ENCODE assay signal across 25 cellular contexts in the genomic region with DNA sequence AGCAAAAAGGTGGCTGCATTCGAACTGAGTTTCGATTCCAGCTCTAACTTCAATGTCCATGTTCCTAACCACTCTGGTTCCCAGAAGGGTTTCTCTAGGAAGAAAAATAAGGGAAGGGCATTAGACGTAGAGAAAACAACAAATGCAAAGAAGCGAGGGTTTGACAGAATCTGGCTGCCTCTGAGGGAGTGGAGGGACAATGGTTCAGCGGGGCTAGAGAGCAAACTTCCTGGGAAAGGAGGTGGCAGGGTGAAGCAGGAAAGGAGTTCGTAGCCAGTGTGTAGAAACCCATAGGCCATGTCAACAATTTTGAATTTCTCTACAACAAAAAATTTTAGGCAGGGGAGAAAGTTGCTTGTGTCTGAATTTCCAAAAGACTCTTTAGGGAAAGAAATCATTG. TPM values are rescaled to one million over a fixed set of nuclear protein-coding genes. Genes with fewer than 3 reads are reported as not detected.
DNase-seq lines count a peak whose midpoint lies in the region; ATAC-seq and TF ChIP-seq lines count a peak whose summit lies in the region.
"Had no signal": no experiment of that assay in that cellular context is flagged by ENCODE, and none has a peak within 500 bp of the region (broad histone marks: within the 10 kb centered on the region; RNA-seq: fewer than 3 reads in every experiment).

No MANE protein-coding gene starts in this region.

- H4K91ac ChIP-seq in H9 (ENCODE audit: insufficient read length, low read depth, low read length) = no peak overlapping the region

- no peak overlapping the region for H3K27ac ChIP-seq in H9 (ENCODE audit: insufficient read length, low read depth, low read length)
- H3K27ac ChIP-seq: A549, KMS-11, SK-N-MC had no signal

- H4K8ac ChIP-seq in H9 (replicated peaks; ENCODE audit: insufficient read length, low read depth, low read length) = no peak overlapping the region

- no peak overlapping the region for H2BK5ac ChIP-seq in H9 (ENCODE audit: insufficient read length, low read length)

- peaks cover 0 to 2% (median 0%) of the 10 kb centered on the region in 7 donors for H3K9me3 Mint-ChIP-seq in CD14-positive monocyte
- H3K9me3 Mint-ChIP-seq in H9 = peaks cover 0 to 1% of the 10 kb centered on the region in 2 experiments; a peak in 2 of 5 replicates
- H3K9me3 Mint-ChIP-seq in activated T-helper 1 cell treated with anti-CD3 and anti-CD28 coated beads, Interleukin-12 subunit alpha, Interleukin-12 subunit beta, Interleukin-2, Interleukin-4 antibody, amounts not matched to agents 30 ng/mL and 10 ng/mL and 1 ng/mL, durations not matched to agents 14 hours and 24 hours and 36 hours = peaks cover 4% of the 10 kb centered on the region
- no peaks in the 10 kb centered on the region for H3K9me3 Mint-ChIP-seq in nephron progenitor cell
- H3K9me3 Mint-ChIP-seq: CD8-positive, alpha-beta T cell had no signal

- H3K4me2 ChIP-seq in H9 (ENCODE audit: insufficient read depth, insufficient read length, low read length) = no peak overlapping the region
- H3K4me2 ChIP-seq: A549, KMS-11 had no signal

- ATAC-seq in HG03039 (IDR thresholded peaks at IDR 0.05; ENCODE audit: unreplicated experiment) (no peak), HG02973 (IDR thresholded peaks at IDR 0.05; ENCODE audit: unreplicated experiment) (no peak)
- ATAC-seq: A549; CD8-positive, alpha-beta T cell had no signal

- peaks cover 0 to 4% (median 4%) of the 10 kb centered on the region in 3 donors for H3K27me3 Mint-ChIP-seq in CD14-positive monocyte (ENCODE audit: low read depth in 3 of 3)
- peaks cover 1% of the 10 kb centered on the region; the same call in 1 of the 2 replicates for H3K27me3 Mint-ChIP-seq in H9 (ENCODE audit: low read depth)
- H3K27me3 Mint-ChIP-seq in activated T-helper 1 cell treated with anti-CD3 and anti-CD28 coated beads, Interleukin-12 subunit alpha, Interleukin-12 subunit beta, Interleukin-2, Interleukin-4 antibody, amounts not matched to agents 30 ng/mL and 10 ng/mL and 1 ng/mL, durations not matched to agents 14 hours and 24 hours and 36 hours (ENCODE audit: insufficient read depth) = peaks cover 6% of the 10 kb centered on the region
- peaks cover 3% of the 10 kb centered on the region for H3K27me3 Mint-ChIP-seq in nephron progenitor cell (ENCODE audit: low read depth, poor library complexity)

- no peaks in the 10 kb centered on the region for H3K79me1 ChIP-seq in H9 (ENCODE audit: insufficient read depth, low read depth, low read length, poor library complexity, severe bottlenecking)

- H2AFZ ChIP-seq in H9 (ENCODE audit: low read length) = peak overlapping the region; percentile 91

- no peak for TF ChIP-seq CTCF in CD14-positive monocyte (IDR thresholded peaks at IDR 0.05)
- no peak for TF ChIP-seq CTCF in H9 (conservative IDR thresholded peaks at IDR 0.05)
- no peak for TF ChIP-seq CTCF in nephron progenitor cell (IDR thresholded peaks at IDR 0.05)

- H4K20me1 ChIP-seq in H9 (ENCODE audit: control insufficient read depth, insufficient read depth, insufficient read length) = no peaks in the 10 kb centered on the region

- H3K56ac ChIP-seq in H9 (ENCODE audit: insufficient read length, low read depth, low read length) = no peak overlapping the region

- H3K4me3 Mint-ChIP-seq in CD14-positive monocyte = no peak overlapping the region
- H3K4me3 Mint-ChIP-seq in H9 = no peak overlapping the region
- no peak overlapping the region for H3K4me3 Mint-ChIP-seq in activated T-helper 1 cell treated with anti-CD3 and anti-CD28 coated beads, Interleukin-12 subunit alpha, Interleukin-12 subunit beta, Interleukin-2, Interleukin-4 antibody, amounts not matched to agents 30 ng/mL and 10 ng/mL and 1 ng/mL, durations not matched to agents 14 hours and 24 hours and 36 hours
- H3K4me3 Mint-ChIP-seq in nephron progenitor cell = no peak overlapping the region
- H3K4me3 Mint-ChIP-seq: CD8-positive, alpha-beta T cell had no signal

- no peak overlapping the region for H2BK12ac ChIP-seq in H9 (ENCODE audit: insufficient read length, low read depth, low read length)

- H3K9me3 ChIP-seq in H9 (ENCODE audit: control insufficient read depth, low read depth, low read length) = no peaks in the 10 kb centered on the region
- H3K9me3 ChIP-seq: A549, Caco-2 had no signal

- no peak overlapping the region for H3K18ac ChIP-seq in H9 (ENCODE audit: insufficient read length, low read depth, low read length)

- intact Hi-C loops in CD14-positive monocyte (cut with micrococcal nuclease) = no loop called here
- intact Hi-C loops in activated T-helper 1 cell treated with anti-CD3 and anti-CD28 coated beads, Interleukin-12 subunit alpha, Interleukin-12 subunit beta, Interleukin-2, Interleukin-4 antibody, amounts not matched to agents 30 ng/mL and 10 ng/mL and 1 ng/mL, durations not matched to agents 14 hours and 24 hours and 36 hours (cut with micrococcal nuclease) = no loop called here

- no peak for DNase-seq in CD14-positive monocyte (ENCODE audit: low spot score)
- DNase-seq in H9 = no peak
- DNase-seq in activated T-helper 1 cell treated with anti-CD3 and anti-CD28 coated beads, Interleukin-12 subunit alpha, Interleukin-12 subunit beta, Interleukin-2, Interleukin-4 antibody, amounts not matched to agents 30 ng/mL and 10 ng/mL and 1 ng/mL, durations not matched to agents 14 hours and 24 hours and 36 hours (ENCODE audit: low spot score) = no peak
- no peak for DNase-seq in nephron progenitor cell
- DNase-seq in DMS 273 (lab: John Stamatoyannopoulos, UW; ENCODE audit: unreplicated experiment) = no peak
- DNase-seq: C1 segment of cervical spinal cord; Caco-2; CD8-positive, alpha-beta T cell; DMS 273 treated with DMSO at 0.1 percent for 48 hours; DMS79; GF-D8; IMR-90; NCI-H1048; NCI-H1417; NCI-H1694 treated with DMSO at 0.1 percent for 48 hours; NCI-H2081; NCI-H2227 treated with DMSO at 0.1 percent for 48 hours; NCI-H526 treated with DMSO at 0.1 percent for 48 hours; SIG-M5; SW 1271 had no signal

- H3K27ac Mint-ChIP-seq in CD14-positive monocyte (peak overlapping the region in 4 of 7 donors; percentile 58 to 81 (median 69)), H9 (peak overlapping the region in 2 of 3 experiments; percentile 24 to 76; a peak in 2 of 7 replicates), nephron progenitor cell (peak overlapping the region; percentile 23)
- peak overlapping the region; percentile 42 for H3K27ac Mint-ChIP-seq in activated T-helper 1 cell treated with anti-CD3 and anti-CD28 coated beads, Interleukin-12 subunit alpha, Interleukin-12 subunit beta, Interleukin-2, Interleukin-4 antibody, amounts not matched to agents 30 ng/mL and 10 ng/mL and 1 ng/mL, durations not matched to agents 14 hours and 24 hours and 36 hours
- H3K27ac Mint-ChIP-seq: CD8-positive, alpha-beta T cell had no signal

- no peak overlapping the region for H2BK20ac ChIP-seq in H9 (ENCODE audit: low read depth, low read length, poor library complexity, severe bottlenecking)

- no peak overlapping the region for H4K5ac ChIP-seq in H9 (ENCODE audit: insufficient read length, low read depth, low read length)

- H3K23ac ChIP-seq in H9 (ENCODE audit: insufficient read length, low read depth, low read length) = no peak overlapping the region

- no peak overlapping the region for H2BK120ac ChIP-seq in H9 (ENCODE audit: low read depth, low read length, poor library complexity, severe bottlenecking)

- H3K36me3 Mint-ChIP-seq in CD14-positive monocyte = peaks cover 0 to 2% of the 10 kb centered on the region in 2 donors
- H3K36me3 Mint-ChIP-seq in H9 (ENCODE audit: insufficient read depth in 1 of 3, low read depth in 3 of 3) = no peaks in the 10 kb centered on the region
- no peaks in the 10 kb centered on the region for H3K36me3 Mint-ChIP-seq in activated T-helper 1 cell treated with anti-CD3 and anti-CD28 coated beads, Interleukin-12 subunit alpha, Interleukin-12 subunit beta, Interleukin-2, Interleukin-4 antibody, amounts not matched to agents 30 ng/mL and 10 ng/mL and 1 ng/mL, durations not matched to agents 14 hours and 24 hours and 36 hours (ENCODE audit: low read depth)
- H3K36me3 Mint-ChIP-seq in nephron progenitor cell (ENCODE audit: low read depth) = no peaks in the 10 kb centered on the region
- H3K36me3 Mint-ChIP-seq: CD8-positive, alpha-beta T cell had no signal

- H2AK5ac ChIP-seq in H9 (ENCODE audit: insufficient read length, low read length) = no peak overlapping the region

- H3K79me2 ChIP-seq in H9 (ENCODE audit: insufficient read depth, low read length) = no peaks in the 10 kb centered on the region

- no peaks in the 10 kb centered on the region; the same call in 1 of the 2 replicates for H3K4me1 ChIP-seq in H9 (ENCODE audit: insufficient read depth, low read length)
- H3K4me1 ChIP-seq: A549, Caco-2 had no signal

- H3K4me1 Mint-ChIP-seq in CD14-positive monocyte = peaks cover 21% of the 10 kb centered on the region
- peaks cover 14 to 19% of the 10 kb centered on the region in 2 experiments for H3K4me1 Mint-ChIP-seq in H9
- peaks cover 10% of the 10 kb centered on the region for H3K4me1 Mint-ChIP-seq in activated T-helper 1 cell treated with anti-CD3 and anti-CD28 coated beads, Interleukin-12 subunit alpha, Interleukin-12 subunit beta, Interleukin-2, Interleukin-4 antibody, amounts not matched to agents 30 ng/mL and 10 ng/mL and 1 ng/mL, durations not matched to agents 14 hours and 24 hours and 36 hours (ENCODE audit: low read depth)
- peaks cover 5% of the 10 kb centered on the region for H3K4me1 Mint-ChIP-seq in nephron progenitor cell

- WGBS in H9 (ENCODE audit: extremely low coverage, insufficient read length, low lambda C conversion rate) = no CpG with 5 or more reads among the region's 6 CpGs

- H3K27me3 ChIP-seq in H9 (ENCODE audit: insufficient read depth, low read length) = no peaks in the 10 kb centered on the region

- no peaks in the 10 kb centered on the region for H3K23me2 ChIP-seq in H9 (ENCODE audit: insufficient read length, low read depth, low read length, poor library complexity, severe bottlenecking)

- no peak overlapping the region for H3K14ac ChIP-seq in H9 (ENCODE audit: insufficient read depth, low read length)

- no peak overlapping the region for H3K4ac ChIP-seq in H9 (ENCODE audit: low read depth, low read length)

- no peak overlapping the region for H2BK15ac ChIP-seq in H9 (ENCODE audit: low read depth, low read length)

- no peak overlapping the region for H3T11ph ChIP-seq in H9 (ENCODE audit: low read length)

- H3K9ac ChIP-seq in H9 (ENCODE audit: extremely low read depth, insufficient read length, low read length) = no peak overlapping the region
- H3K9ac ChIP-seq: KMS-11 had no signal

RNA-seq across cellular contexts. Expression of a gene that starts 14.5 kb away (rescaled TPM):
- polyA plus RNA-seq in CD14-positive monocyte = 1 to 10 TPM in 1 of 2 donors, under 1 TPM in 1; 0.53 to 1.2 TPM
- total RNA-seq in H9 (2021) = 5.3 and 5.5 TPM in 2 replicates
- 0.78 and 0.98 TPM in 2 replicates for total RNA-seq in activated T-helper 1 cell treated with anti-CD3 and anti-CD28 coated beads, Interleukin-12 subunit alpha, Interleukin-12 subunit beta, Interleukin-2, Interleukin-4 antibody, amounts not matched to agents 30 ng/mL and 10 ng/mL and 1 ng/mL, durations not matched to agents 14 hours and 24 hours and 36 hours
- total RNA-seq: Caco-2 had no signal

RNA-seq across cellular contexts. Expression of a gene that starts 48.8 kb away (rescaled TPM):
- polyA plus RNA-seq in CD14-positive monocyte = 10 to 100 TPM; 10.2 to 11.5 TPM
- 22.4 and 23.1 TPM in 2 replicates for total RNA-seq in H9 (2021)
- total RNA-seq in activated T-helper 1 cell treated with anti-CD3 and anti-CD28 coated beads, Interleukin-12 subunit alpha, Interleukin-12 subunit beta, Interleukin-2, Interleukin-4 antibody, amounts not matched to agents 30 ng/mL and 10 ng/mL and 1 ng/mL, durations not matched to agents 14 hours and 24 hours and 36 hours = 10.9 and 11.9 TPM in 2 replicates
